Comparison of ENCODE assay signal across 11 cellular contexts in the genomic region with DNA sequence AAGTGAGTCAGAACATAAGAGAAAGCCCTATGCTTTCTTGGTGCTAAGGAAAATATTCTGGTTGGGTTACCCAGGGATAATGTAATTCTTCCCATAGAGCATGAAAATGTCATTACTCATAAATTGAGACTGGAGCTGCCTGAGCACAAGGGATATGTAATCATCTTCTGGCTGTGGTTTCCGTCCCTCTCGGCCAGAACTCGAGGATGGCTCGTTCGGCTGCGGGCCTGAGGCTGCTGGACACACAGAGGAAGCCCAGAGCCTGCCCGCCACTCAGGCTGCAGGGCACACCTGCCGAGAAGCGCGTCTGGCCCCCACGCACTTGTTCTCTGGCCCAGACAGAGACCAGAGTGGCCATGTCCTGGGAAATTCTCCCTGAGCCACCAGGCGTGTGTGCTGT.
DNase-seq lines count a peak whose midpoint lies in the region; ATAC-seq and TF ChIP-seq lines count a peak whose summit lies in the region.
"Had no signal": no experiment of that assay in that cellular context is flagged by ENCODE, and none has a peak within 500 bp of the region (broad histone marks: within the 10 kb centered on the region; RNA-seq: fewer than 3 reads in every experiment).

No MANE protein-coding gene starts in this region.

- no TSS peak for BruUV-seq in mammary epithelial cell (replicated peaks; lab: Mats Ljungman, UMichigan)

- peak overlapping the region in 1 of 3 experiments; percentile 35 for H3K4me3 ChIP-seq in mammary epithelial cell (replicated peaks in 1 of 3; ENCODE audit: insufficient read depth in 1 of 3, low read depth in 2 of 3, low read length in 3 of 3)
- H3K4me3 ChIP-seq in stomach smooth muscle (ENCODE audit: low read length in 2 of 2): peak overlapping the region in 1 of 2 donors; percentile 49
- H3K4me3 ChIP-seq: HAP-1, K562 had no signal

- H3K4me1 ChIP-seq in mammary epithelial cell (ENCODE audit: insufficient read depth, low read length) (peaks cover 68% of the 10 kb centered on the region), stomach smooth muscle (ENCODE audit: control insufficient read depth, insufficient read depth, low read length) (peaks cover 60% of the 10 kb centered on the region)
- H3K4me1 ChIP-seq: HAP-1 had no signal

- H3K27ac ChIP-seq in mammary epithelial cell (ENCODE audit: insufficient read depth, low read depth, low read length) (peak overlapping the region; percentile 95), stomach smooth muscle (ENCODE audit: low read length) (peak overlapping the region; percentile 81)

- H4K20me1 ChIP-seq in mammary epithelial cell (ENCODE audit: insufficient read depth, low read length): no peaks in the 10 kb centered on the region

- H3K27me3 ChIP-seq in mammary epithelial cell (ENCODE audit: insufficient read depth, low read length): no peaks in the 10 kb centered on the region
- no peaks in the 10 kb centered on the region for H3K27me3 ChIP-seq in stomach smooth muscle (ENCODE audit: control insufficient read depth in 1 of 2, insufficient read depth in 2 of 2, low read length in 2 of 2)

- intact Hi-C loops in mammary epithelial cell (cut with micrococcal nuclease): loop anchor here (1.0 to 2.0 kb wide), 5 partner anchors 24 to 169 kb away; a partner anchor contains a TSS

- H3K9ac ChIP-seq in mammary epithelial cell (ENCODE audit: insufficient read depth, low read length) (peak overlapping the region; percentile 80), stomach smooth muscle (ENCODE audit: low read length in 2 of 2) (peak overlapping the region in 1 of 2 donors; percentile 29)

- no peak for TF ChIP-seq CTCF in mammary epithelial cell (conservative IDR thresholded peaks at IDR 0.05 in 1 of 2, IDR thresholded peaks at IDR 0.05 in 1 of 2; ENCODE audit: extremely low read depth in 1 of 2, insufficient read depth in 1 of 2, low read depth in 1 of 2, low read length in 2 of 2)

- H2AFZ ChIP-seq in mammary epithelial cell (ENCODE audit: low read depth, low read length): no peak overlapping the region

- 0% methylated on average over 7 of the region's 12 CpGs for WGBS in mammary epithelial cell (ENCODE audit: low coverage, missing lambda C conversion rate)

- DNase-seq in HK-2 (ENCODE audit: unreplicated experiment) (peak; percentile 34), mammary epithelial cell (peak; percentile 91), islet precursor cell (peak; percentile 61)
- DNase-seq in stimulated activated CD4-positive, alpha-beta T cell treated with anti-CD3 and anti-CD28 coated beads, Interleukin-1b, Interleukin-23, amount 100 ng/mL, for 48 hours: no peak
- no peak for DNase-seq in activated CD4-positive, alpha-beta T cell treated with anti-CD3 and anti-CD28 coated beads for 1 hour
- no peak for DNase-seq in activated CD4-positive, alpha-beta T cell treated with anti-CD3 and anti-CD28 coated beads, Interleukin-2, amount 50 U/mL, for 4 hours
- DNase-seq: activated effector memory CD4-positive, alpha-beta T cell treated with Interleukin-2 at 50 U/mL for 16 hours had no signal

- no peak for ATAC-seq in GM19351 (IDR thresholded peaks at IDR 0.05; ENCODE audit: unreplicated experiment)
- ATAC-seq: K562 had no signal

- H3K4me2 ChIP-seq in mammary epithelial cell (ENCODE audit: insufficient read depth, low read depth, low read length): peak overlapping the region; percentile 80

- H3K9me3 ChIP-seq in mammary epithelial cell (replicated peaks; ENCODE audit: insufficient read depth, low read length) (no peaks in the 10 kb centered on the region), stomach smooth muscle (ENCODE audit: control insufficient read depth in 2 of 2, low read length in 2 of 2) (no peaks in the 10 kb centered on the region)
- H3K9me3 ChIP-seq: HAP-1 had no signal

- H3K36me3 ChIP-seq in mammary epithelial cell (ENCODE audit: insufficient read depth, low read length): peaks cover 5% of the 10 kb centered on the region
- no peaks in the 10 kb centered on the region for H3K36me3 ChIP-seq in stomach smooth muscle (ENCODE audit: control insufficient read depth in 2 of 2, insufficient read depth in 2 of 2, low read length in 2 of 2)
- H3K36me3 ChIP-seq: HAP-1 had no signal

- CTCF ChIA-PET in mammary epithelial cell (lab: Charles Lee; ENCODE audit: low non-redundant PET): interaction anchor here (0.6 kb wide), 1 partner anchor 47 kb away, joined by 3 read pairs; no protein-coding TSS in a partner anchor

- dilution Hi-C loops in mammary epithelial cell (cut with HindIII; ENCODE audit: low sequenced_read_pairs): no loop called here

- in situ Hi-C loops in mammary epithelial cell (cut with MboI; ENCODE audit: low sequenced_read_pairs in 2 of 2): loop anchor here in 1 of 2 donors (10.0 kb wide), 1 partner anchor 107 kb away; a partner anchor contains a TSS

- H3K79me2 ChIP-seq in mammary epithelial cell (ENCODE audit: insufficient read depth, low read length): peaks cover 80% of the 10 kb centered on the region

Comparison
In these comparisons a context has a peak if more than half of its experiments do, and no peak if none do; other contexts are left out.
1. DNase-seq: peak in HK-2 (single experiment), mammary epithelial cell (single experiment) and islet precursor cell (single experiment); none in stimulated activated CD4-positive, alpha-beta T cell treated with anti-CD3 and anti-CD28 coated beads, Interleukin-1b, Interleukin-23, amount 100 ng/mL, for 48 hours (single experiment), activated CD4-positive, alpha-beta T cell treated with anti-CD3 and anti-CD28 coated beads for 1 hour (single experiment) and activated CD4-positive, alpha-beta T cell treated with anti-CD3 and anti-CD28 coated beads, Interleukin-2, amount 50 U/mL, for 4 hours (0 of 2).